Comparison of ENCODE assay signal across 3 cellular contexts in the genomic region with DNA sequence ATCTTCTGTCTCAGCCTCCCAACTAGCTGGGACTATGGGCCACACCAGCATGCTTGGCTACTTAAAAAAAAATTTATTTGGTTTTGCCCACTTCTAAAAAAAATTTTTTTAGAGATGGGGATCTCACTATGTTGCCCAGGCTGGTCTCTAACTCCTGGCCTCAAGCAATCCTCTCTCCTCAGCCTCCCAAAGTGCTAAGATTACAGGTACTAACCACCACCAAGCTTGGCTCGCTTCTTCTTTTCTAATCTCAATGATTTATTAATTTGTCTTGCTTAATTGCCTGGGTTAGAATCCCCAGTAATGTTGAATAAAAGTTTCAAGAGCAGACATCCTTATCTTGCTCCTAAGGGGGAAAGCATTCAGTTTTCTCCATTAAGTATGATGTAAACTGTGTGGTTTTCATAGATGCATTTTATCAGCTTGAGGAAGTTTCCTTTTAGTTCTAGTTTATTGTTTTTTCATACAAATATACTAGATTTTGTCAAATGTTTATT.
A peak's percentile ranks its signal among the peaks of the same experiment; 100 is the strongest.
TF ChIP-seq lines count a peak whose summit lies in the region.

No MANE protein-coding gene starts in this region.

TF ChIP-seq in IMR-90, 13 proteins besides CTCF, POLR2A, EP300 and RAD21:
- TF ChIP-seq MXI1 (IDR thresholded peaks at IDR 0.05; ENCODE audit: borderline replicate concordance, low read depth, low read length) = no peak
- TF ChIP-seq CHD1 (IDR thresholded peaks at IDR 0.05; ENCODE audit: low read depth, low read length) = no peak
- TF ChIP-seq CEBPB (IDR thresholded peaks at IDR 0.05; ENCODE audit: low read depth, low read length) = no peak
- TF ChIP-seq, protein P1, sequence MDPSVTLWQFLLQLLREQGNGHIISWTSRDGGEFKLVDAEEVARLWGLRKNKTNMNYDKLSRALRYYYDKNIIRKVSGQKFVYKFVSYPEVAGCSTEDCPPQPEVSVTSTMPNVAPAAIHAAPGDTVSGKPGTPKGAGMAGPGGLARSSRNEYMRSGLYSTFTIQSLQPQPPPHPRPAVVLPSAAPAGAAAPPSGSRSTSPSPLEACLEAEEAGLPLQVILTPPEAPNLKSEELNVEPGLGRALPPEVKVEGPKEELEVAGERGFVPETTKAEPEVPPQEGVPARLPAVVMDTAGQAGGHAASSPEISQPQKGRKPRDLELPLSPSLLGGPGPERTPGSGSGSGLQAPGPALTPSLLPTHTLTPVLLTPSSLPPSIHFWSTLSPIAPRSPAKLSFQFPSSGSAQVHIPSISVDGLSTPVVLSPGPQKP (IDR thresholded peaks at IDR 0.05; ENCODE audit: borderline replicate concordance, low read depth, low read length) = no peak
- TF ChIP-seq MAZ (IDR thresholded peaks at IDR 0.05; ENCODE audit: borderline replicate concordance, low read depth, low read length) = no peak
- TF ChIP-seq, protein P2, sequence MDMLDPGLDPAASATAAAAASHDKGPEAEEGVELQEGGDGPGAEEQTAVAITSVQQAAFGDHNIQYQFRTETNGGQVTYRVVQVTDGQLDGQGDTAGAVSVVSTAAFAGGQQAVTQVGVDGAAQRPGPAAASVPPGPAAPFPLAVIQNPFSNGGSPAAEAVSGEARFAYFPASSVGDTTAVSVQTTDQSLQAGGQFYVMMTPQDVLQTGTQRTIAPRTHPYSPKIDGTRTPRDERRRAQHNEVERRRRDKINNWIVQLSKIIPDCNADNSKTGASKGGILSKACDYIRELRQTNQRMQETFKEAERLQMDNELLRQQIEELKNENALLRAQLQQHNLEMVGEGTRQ (IDR thresholded peaks at IDR 0.05; ENCODE audit: low read depth, low read length) = no peak
- no peak for TF ChIP-seq SMC3 (IDR thresholded peaks at IDR 0.05; ENCODE audit: low read depth, low read length)
- no peak for TF ChIP-seq NFE2L2 (IDR thresholded peaks at IDR 0.05; ENCODE audit: low read depth, low read length)

TF ChIP-seq in SK-N-SH treated with all-trans-retinoic acid at 6 μM for 48 hours, 23 proteins besides CTCF, POLR2A, EP300 and RAD21:
- TF ChIP-seq ISL1 (CRISPR knock-in tag; IDR thresholded peaks at IDR 0.05) = peak; percentile 12; the same call in 1 of the 2 replicates
- TF ChIP-seq BACH2 (CRISPR knock-in tag; IDR thresholded peaks at IDR 0.05; ENCODE audit: borderline replicate concordance) = no peak
TF ChIP-seq in SK-N-SH treated with all-trans-retinoic acid at 6 μM for 48 hours: peak in this region for 1.

TF ChIP-seq in endothelial cell of umbilical vein, 7 proteins besides CTCF, POLR2A, EP300 and RAD21:
- TF ChIP-seq MYC (IDR thresholded peaks at IDR 0.05; ENCODE audit: low read depth, low read length) = no peak
- TF ChIP-seq, protein P3, sequence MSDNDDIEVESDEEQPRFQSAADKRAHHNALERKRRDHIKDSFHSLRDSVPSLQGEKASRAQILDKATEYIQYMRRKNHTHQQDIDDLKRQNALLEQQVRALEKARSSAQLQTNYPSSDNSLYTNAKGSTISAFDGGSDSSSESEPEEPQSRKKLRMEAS (IDR thresholded peaks at IDR 0.05; ENCODE audit: insufficient read depth, insufficient read length) = no peak
- TF ChIP-seq FOS (IDR thresholded peaks at IDR 0.05; ENCODE audit: borderline replicate concordance, insufficient read depth, low read length) = no peak
- no peak for TF ChIP-seq GATA2 (IDR thresholded peaks at IDR 0.05; ENCODE audit: insufficient read depth, insufficient read length, low read depth, low read length)
- no peak for TF ChIP-seq POLR2AphosphoS5 (IDR thresholded peaks at IDR 0.05; ENCODE audit: insufficient read depth, low read depth, low read length)
- TF ChIP-seq JUN (IDR thresholded peaks at IDR 0.05; ENCODE audit: borderline replicate concordance, insufficient read depth, insufficient read length, low read depth) = no peak
- TF ChIP-seq EZH2 (IDR thresholded peaks at IDR 0.05; ENCODE audit: borderline replicate concordance, low read depth, low read length, severe bottlenecking) = no peak
TF ChIP-seq in endothelial cell of umbilical vein: peak in this region for 0.
